ENCODE assay signal across 1 cellular context in the genomic region with DNA sequence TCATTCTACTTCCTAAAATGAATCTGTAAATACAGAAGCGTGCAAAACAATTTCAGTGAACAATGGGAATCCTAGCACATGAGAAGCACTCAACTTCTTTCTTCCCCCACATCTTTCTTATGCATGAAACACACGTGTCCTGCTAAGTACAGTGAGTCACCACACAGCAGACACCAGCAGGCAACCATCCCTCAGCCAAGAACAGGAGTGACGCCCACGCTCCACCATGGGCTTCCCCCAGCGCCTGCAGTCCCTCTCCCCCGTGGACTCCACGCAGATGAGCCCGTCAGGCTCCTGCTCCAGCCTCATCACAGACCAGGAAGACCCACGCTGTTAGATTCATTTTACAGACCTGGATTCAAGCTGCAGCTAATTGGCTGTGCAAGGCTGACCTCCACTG.
TF ChIP-seq lines count a peak whose summit lies in the region.

No MANE protein-coding gene starts in this region.

TF ChIP-seq in GM23338, 12 proteins besides CTCF, POLR2A, EP300 and RAD21 (continued from another document):
- TF ChIP-seq, protein P1, sequence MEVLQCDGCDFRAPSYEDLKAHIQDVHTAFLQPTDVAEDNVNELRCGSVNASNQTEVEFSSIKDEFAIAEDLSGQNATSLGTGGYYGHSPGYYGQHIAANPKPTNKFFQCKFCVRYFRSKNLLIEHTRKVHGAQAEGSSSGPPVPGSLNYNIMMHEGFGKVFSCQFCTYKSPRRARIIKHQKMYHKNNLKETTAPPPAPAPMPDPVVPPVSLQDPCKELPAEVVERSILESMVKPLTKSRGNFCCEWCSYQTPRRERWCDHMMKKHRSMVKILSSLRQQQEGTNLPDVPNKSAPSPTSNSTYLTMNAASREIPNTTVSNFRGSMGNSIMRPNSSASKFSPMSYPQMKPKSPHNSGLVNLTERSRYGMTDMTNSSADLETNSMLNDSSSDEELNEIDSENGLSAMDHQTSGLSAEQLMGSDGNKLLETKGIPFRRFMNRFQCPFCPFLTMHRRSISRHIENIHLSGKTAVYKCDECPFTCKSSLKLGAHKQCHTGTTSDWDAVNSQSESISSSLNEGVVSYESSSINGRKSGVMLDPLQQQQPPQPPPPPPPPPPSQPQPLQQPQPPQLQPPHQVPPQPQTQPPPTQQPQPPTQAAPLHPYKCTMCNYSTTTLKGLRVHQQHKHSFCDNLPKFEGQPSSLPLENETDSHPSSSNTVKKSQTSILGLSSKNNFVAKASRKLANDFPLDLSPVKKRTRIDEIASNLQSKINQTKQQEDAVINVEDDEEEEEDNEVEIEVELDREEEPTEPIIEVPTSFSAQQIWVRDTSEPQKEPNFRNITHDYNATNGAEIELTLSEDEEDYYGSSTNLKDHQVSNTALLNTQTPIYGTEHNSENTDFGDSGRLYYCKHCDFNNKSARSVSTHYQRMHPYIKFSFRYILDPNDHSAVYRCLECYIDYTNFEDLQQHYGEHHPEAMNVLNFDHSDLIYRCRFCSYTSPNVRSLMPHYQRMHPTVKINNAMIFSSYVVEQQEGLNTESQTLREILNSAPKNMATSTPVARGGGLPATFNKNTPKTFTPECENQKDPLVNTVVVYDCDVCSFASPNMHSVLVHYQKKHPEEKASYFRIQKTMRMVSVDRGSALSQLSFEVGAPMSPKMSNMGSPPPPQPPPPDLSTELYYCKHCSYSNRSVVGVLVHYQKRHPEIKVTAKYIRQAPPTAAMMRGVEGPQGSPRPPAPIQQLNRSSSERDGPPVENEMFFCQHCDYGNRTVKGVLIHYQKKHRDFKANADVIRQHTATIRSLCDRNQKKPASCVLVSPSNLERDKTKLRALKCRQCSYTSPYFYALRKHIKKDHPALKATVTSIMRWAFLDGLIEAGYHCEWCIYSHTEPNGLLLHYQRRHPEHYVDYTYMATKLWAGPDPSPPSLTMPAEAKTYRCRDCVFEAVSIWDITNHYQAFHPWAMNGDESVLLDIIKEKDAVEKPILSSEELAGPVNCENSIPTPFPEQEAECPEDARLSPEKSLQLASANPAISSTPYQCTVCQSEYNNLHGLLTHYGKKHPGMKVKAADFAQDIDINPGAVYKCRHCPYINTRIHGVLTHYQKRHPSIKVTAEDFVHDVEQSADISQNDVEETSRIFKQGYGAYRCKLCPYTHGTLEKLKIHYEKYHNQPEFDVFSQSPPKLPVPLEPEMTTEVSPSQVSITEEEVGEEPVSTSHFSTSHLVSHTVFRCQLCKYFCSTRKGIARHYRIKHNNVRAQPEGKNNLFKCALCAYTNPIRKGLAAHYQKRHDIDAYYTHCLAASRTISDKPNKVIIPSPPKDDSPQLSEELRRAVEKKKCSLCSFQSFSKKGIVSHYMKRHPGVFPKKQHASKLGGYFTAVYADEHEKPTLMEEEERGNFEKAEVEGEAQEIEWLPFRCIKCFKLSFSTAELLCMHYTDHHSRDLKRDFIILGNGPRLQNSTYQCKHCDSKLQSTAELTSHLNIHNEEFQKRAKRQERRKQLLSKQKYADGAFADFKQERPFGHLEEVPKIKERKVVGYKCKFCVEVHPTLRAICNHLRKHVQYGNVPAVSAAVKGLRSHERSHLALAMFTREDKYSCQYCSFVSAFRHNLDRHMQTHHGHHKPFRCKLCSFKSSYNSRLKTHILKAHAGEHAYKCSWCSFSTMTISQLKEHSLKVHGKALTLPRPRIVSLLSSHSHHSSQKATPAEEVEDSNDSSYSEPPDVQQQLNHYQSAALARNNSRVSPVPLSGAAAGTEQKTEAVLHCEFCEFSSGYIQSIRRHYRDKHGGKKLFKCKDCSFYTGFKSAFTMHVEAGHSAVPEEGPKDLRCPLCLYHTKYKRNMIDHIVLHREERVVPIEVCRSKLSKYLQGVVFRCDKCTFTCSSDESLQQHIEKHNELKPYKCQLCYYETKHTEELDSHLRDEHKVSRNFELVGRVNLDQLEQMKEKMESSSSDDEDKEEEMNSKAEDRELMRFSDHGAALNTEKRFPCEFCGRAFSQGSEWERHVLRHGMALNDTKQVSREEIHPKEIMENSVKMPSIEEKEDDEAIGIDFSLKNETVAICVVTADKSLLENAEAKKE (CRISPR knock-in tag; IDR thresholded peaks at IDR 0.05): no peak
- no peak for TF ChIP-seq POLR2AphosphoS5 (IDR thresholded peaks at IDR 0.05; ENCODE audit: low read depth)
- TF ChIP-seq JUNB (IDR thresholded peaks at IDR 0.05; ENCODE audit: unreplicated experiment): no peak
- TF ChIP-seq STAT1 (IDR thresholded peaks at IDR 0.05; ENCODE audit: unreplicated experiment): no peak
